Comparison of ENCODE assay signal across 8 cellular contexts in genomic region chr18:11947214-11948119, GRCh38. TPM values are rescaled to one million over a fixed set of nuclear protein-coding genes. Genes with fewer than 3 reads are reported as not detected.
A peak's percentile ranks its signal among the peaks of the same experiment; 100 is the strongest.
DNase-seq lines count a peak whose midpoint lies in the region; ATAC-seq and TF ChIP-seq lines count a peak whose summit lies in the region.

No MANE protein-coding gene starts in this region.

- H3K4me3 ChIP-seq in GM12865 (ENCODE audit: low read depth, low read length) (peak overlapping the region; percentile 34), endodermal cell (ENCODE audit: low read length) (peak overlapping the region; percentile 35), mesodermal cell (ENCODE audit: extremely low read depth, insufficient read depth, low read length, poor library complexity, severe bottlenecking) (peak overlapping the region; percentile 29)

- H3K27me3 Mint-ChIP-seq in endodermal cell (ENCODE audit: insufficient read depth) = no peaks in the 10 kb centered on the region

- H3K4me1 Mint-ChIP-seq in endodermal cell = peaks cover 30% of the 10 kb centered on the region

- TF ChIP-seq CTCF in GM12865 (IDR thresholded peaks at IDR 0.05; ENCODE audit: insufficient read depth, low read depth, low read length, missing control alignments) (no peak), endodermal cell (conservative IDR thresholded peaks at IDR 0.05) (no peak)

- peaks cover 9% of the 10 kb centered on the region for H3K9me3 Mint-ChIP-seq in endodermal cell

- H3K27me3 ChIP-seq in endodermal cell (ENCODE audit: control insufficient read depth, insufficient read depth, low read length, poor library complexity, severe bottlenecking) = no peaks in the 10 kb centered on the region

- no peaks in the 10 kb centered on the region for H3K36me3 ChIP-seq in endodermal cell (ENCODE audit: control insufficient read depth, insufficient read depth, low read length)
- no peaks in the 10 kb centered on the region for H3K36me3 ChIP-seq in mesodermal cell (ENCODE audit: control insufficient read depth, insufficient read depth, low read length)

- H3K27ac Mint-ChIP-seq in endodermal cell = peak overlapping the region; percentile 98

- H3K27ac ChIP-seq in endodermal cell (ENCODE audit: low read depth, low read length) = peak overlapping the region; percentile 33
- peak overlapping the region; percentile 93 for H3K27ac ChIP-seq in mesodermal cell (ENCODE audit: low read depth, low read length, severe bottlenecking)

- peak; percentile 86 for DNase-seq in GM12865 (ENCODE audit: low read depth)
- DNase-seq in NCI-H510A treated with DMSO at 0.1 percent for 48 hours (lab: John Stamatoyannopoulos, UW) = peak; percentile 75
- DNase-seq in activated CD8-positive, alpha-beta memory T cell treated with anti-CD3 and anti-CD28 coated beads, Interleukin-2, amount 50 U/mL, for 24 hours (ENCODE audit: extremely low read depth) = peak; percentile 30
- peak; percentile 95 for DNase-seq in endodermal cell
- peak; percentile 30 for DNase-seq in stimulated activated CD8-positive, alpha-beta memory T cell treated with anti-CD3 and anti-CD28 coated beads, Interleukin-15, amount 100 ng/mL, for 24 hours (ENCODE audit: low read depth)
- no peak for DNase-seq in NCI-H69 (lab: John Stamatoyannopoulos, UW)

- no peaks in the 10 kb centered on the region for H3K9me3 ChIP-seq in endodermal cell (ENCODE audit: control insufficient read depth, low read length)
- no peaks in the 10 kb centered on the region for H3K9me3 ChIP-seq in mesodermal cell (ENCODE audit: control insufficient read depth, low read length)

- H3K9ac ChIP-seq in endodermal cell (ENCODE audit: extremely low read depth, low read length, poor library complexity, severe bottlenecking) = peak overlapping the region; percentile 29

- 22 to 32% methylated on average over 21 to 51 of the region's 52 CpGs for WGBS in endodermal cell (ENCODE audit: insufficient coverage in 1 of 2, insufficient read length in 1 of 2), 2 experiments
- WGBS in mesodermal cell (ENCODE audit: insufficient coverage in 2 of 2), 2 experiments = 10 to 29% methylated on average over 28 to 36 of the region's 52 CpGs

- no peaks in the 10 kb centered on the region for H3K36me3 Mint-ChIP-seq in endodermal cell (ENCODE audit: low read depth)

- ATAC-seq in HG02678 (IDR thresholded peaks at IDR 0.05; ENCODE audit: unreplicated experiment) = peak; percentile 92

- H3K4me1 ChIP-seq in endodermal cell (ENCODE audit: control insufficient read depth, insufficient read depth, low read length) (peaks cover 7% of the 10 kb centered on the region), mesodermal cell (ENCODE audit: control insufficient read depth, insufficient read depth, low read length, poor library complexity, severe bottlenecking) (peaks cover 13% of the 10 kb centered on the region)

- H3K4me3 Mint-ChIP-seq in endodermal cell = peak overlapping the region; percentile 68

RNA-seq across cellular contexts. Expression of gene IMPA2, which starts 33.8 kb away (rescaled TPM):
- 10 to 100 TPM; 68.0 to 88.9 TPM for total RNA-seq in endodermal cell
- 62.2 TPM for polyA plus RNA-seq in endodermal cell (2013, experiment 1 of 2)
- polyA plus RNA-seq in endodermal cell (2013, experiment 2 of 2) = 51.6 TPM
- 38.0 TPM for polyA plus RNA-seq in mesodermal cell (2013, experiment 1 of 2)
- 36.4 TPM for polyA plus RNA-seq in mesodermal cell (2013, experiment 2 of 2)

RNA-seq across cellular contexts. Expression of gene MPPE1, which starts 39.4 kb away (rescaled TPM):
- total RNA-seq in endodermal cell = 10 to 100 TPM; 27.3 to 33.5 TPM
- polyA plus RNA-seq in endodermal cell (2013, experiment 1 of 2) = 19.5 TPM
- polyA plus RNA-seq in endodermal cell (2013, experiment 2 of 2) = 14.6 TPM
- polyA plus RNA-seq in mesodermal cell (2013, experiment 1 of 2) = 20.6 TPM
- polyA plus RNA-seq in mesodermal cell (2013, experiment 2 of 2) = 21.3 TPM
